ENCODE assay signal across 13 cellular contexts in genomic region chr5:150043657-150044333, GRCh38. TPM values are rescaled to one million over a fixed set of nuclear protein-coding genes. Genes with fewer than 3 reads are reported as not detected.
DNase-seq lines count a peak whose midpoint lies in the region; ATAC-seq and TF ChIP-seq lines count a peak whose summit lies in the region.
"Had no signal": no experiment of that assay in that cellular context is flagged by ENCODE, and none has a peak within 500 bp of the region (broad histone marks: within the 10 kb centered on the region; RNA-seq: fewer than 3 reads in every experiment).

No MANE protein-coding gene starts in this region.

- H3K27me3 ChIP-seq in AG04450 (ENCODE audit: control insufficient read depth, insufficient read depth, low read length) (no peaks in the 10 kb centered on the region), lung (ENCODE audit: control insufficient read depth, insufficient read depth) (no peaks in the 10 kb centered on the region), vagina (no peaks in the 10 kb centered on the region)
- H3K27me3 ChIP-seq: thyroid gland had no signal

- CTCF ChIA-PET in AG04450 (lab: Charles Lee), result no interaction called here

- H3K9me3 ChIP-seq in AG04450 (ENCODE audit: control insufficient read depth, insufficient read depth, low read length), result no peaks in the 10 kb centered on the region
- peaks cover 0 to 3% of the 10 kb centered on the region in 2 donors for H3K9me3 ChIP-seq in lung (ENCODE audit: control insufficient read depth in 2 of 2, insufficient read depth in 1 of 2, low read length in 1 of 2)
- no peaks in the 10 kb centered on the region for H3K9me3 ChIP-seq in vagina
- H3K9me3 ChIP-seq: thyroid gland had no signal

- no peak overlapping the region for H3K4me3 Mint-ChIP-seq in endothelial cell (ENCODE audit: unreplicated experiment)

- POLR2A ChIA-PET in AG04450 (lab: Yijun Ruan, JAX), result no interaction called here

- H3K4me3 ChIP-seq in AG04450 (ENCODE audit: low read depth, low read length) (no peak overlapping the region), lung (no peak overlapping the region), vagina (no peak overlapping the region)
- H3K4me3 ChIP-seq: thyroid gland had no signal

- peaks cover 6 to 16% of the 10 kb centered on the region in 2 donors for H3K36me3 Mint-ChIP-seq in activated naive CD4-positive, alpha-beta T cell treated with anti-CD3 and anti-CD28 coated beads, Interleukin-2, amount 50 U/mL, for 72 hours
- H3K36me3 Mint-ChIP-seq in endothelial cell (ENCODE audit: low read depth, unreplicated experiment), result peaks cover 45% of the 10 kb centered on the region

- TF ChIP-seq CTCF in AG04450 (IDR thresholded peaks at IDR 0.05; ENCODE audit: low read depth, low read length) (no peak), lung (IDR thresholded peaks at IDR 0.05; ENCODE audit: control extremely low read depth, extremely low read depth) (no peak), endothelial cell (IDR thresholded peaks at IDR 0.05; ENCODE audit: unreplicated experiment) (no peak), vagina (IDR thresholded peaks at IDR 0.05) (no peak)

- WGBS in lung, 2 donors, result 33 to 51% methylated on average over 4 of the region's 4 CpGs

- H3K27me3 Mint-ChIP-seq in endothelial cell (ENCODE audit: unreplicated experiment), result peaks cover 3% of the 10 kb centered on the region

- TF ChIP-seq POLR2A in vagina (IDR thresholded peaks at IDR 0.05), result no peak

- H3K4me1 Mint-ChIP-seq in endothelial cell (ENCODE audit: unreplicated experiment), result peaks cover 7% of the 10 kb centered on the region

- H3K36me3 ChIP-seq in lung (ENCODE audit: control insufficient read depth in 2 of 2, insufficient read depth in 2 of 2, low read length in 2 of 2) (peaks cover 28 to 52% of the 10 kb centered on the region in 2 donors), vagina (peaks cover 0 to 82% of the 10 kb centered on the region in 2 donors)

- no peak for ATAC-seq in activated naive CD4-positive, alpha-beta T cell treated with anti-CD3 and anti-CD28 coated beads, Interleukin-2, amount 50 U/mL, for 72 hours
- ATAC-seq in lung (ENCODE audit: insufficient read depth, low FRiP score), result peak; percentile 39
- ATAC-seq in GM18498 (IDR thresholded peaks at IDR 0.05; ENCODE audit: unreplicated experiment), result no peak
- ATAC-seq: activated CD4-positive, CD25-positive, alpha-beta regulatory T cell treated with anti-CD3 and anti-CD28 coated beads, Interleukin-2, amount 50 U/mL, for 24 hours had no signal

- DNase-seq in AG04450 (ENCODE audit: low read depth, low spot score) (no peak), HUDEP-2 (lab: John Stamatoyannopoulos, UW; ENCODE audit: unreplicated experiment in 76 of 76) (peak in 42 of 76 experiments; percentile 9 to 70 (median 28)), lung (ENCODE audit: low spot score) (no peak), endothelial cell (ENCODE audit: low spot score) (no peak), vagina (ENCODE audit: extremely low spot score in 2 of 2) (no peak), NCI-H2227 treated with DMSO at 0.1 percent for 48 hours (lab: John Stamatoyannopoulos, UW) (no peak)
- DNase-seq in activated naive CD4-positive, alpha-beta T cell treated with anti-CD3 and anti-CD28 coated beads, Interleukin-2, amount 50 U/mL, for 72 hours (ENCODE audit: low spot score in 2 of 2), result no peak
- DNase-seq: head of caudate nucleus; stimulated activated CD4-positive, alpha-beta T cell treated with anti-CD3 and anti-CD28 coated beads, Interleukin-4, amount 100 ng/mL, for 1 hour; thyroid gland had no signal

- peak overlapping the region; percentile 74 for H3K27ac ChIP-seq in AG04450 (ENCODE audit: low read depth, low read length)
- peak overlapping the region; percentile 34 to 57 for H3K27ac ChIP-seq in lung (ENCODE audit: low read depth in 1 of 2, low read length in 1 of 2)
- H3K27ac ChIP-seq in vagina, result no peak overlapping the region
- H3K27ac ChIP-seq: thyroid gland had no signal

- H3K4me1 ChIP-seq in lung (ENCODE audit: control insufficient read depth in 2 of 2, insufficient read depth in 2 of 2, low read length in 2 of 2) (peaks cover 4 to 13% of the 10 kb centered on the region in 2 donors), vagina (peaks cover 22% of the 10 kb centered on the region)
- H3K4me1 ChIP-seq: thyroid gland had no signal

- no peaks in the 10 kb centered on the region for H3K9me3 Mint-ChIP-seq in activated naive CD4-positive, alpha-beta T cell treated with anti-CD3 and anti-CD28 coated beads, Interleukin-2, amount 50 U/mL, for 72 hours
- H3K9me3 Mint-ChIP-seq in endothelial cell (ENCODE audit: unreplicated experiment), result no peaks in the 10 kb centered on the region

- intact Hi-C loops in vagina (cut with DNase I), result no loop called here

- H3K27ac Mint-ChIP-seq in activated naive CD4-positive, alpha-beta T cell treated with anti-CD3 and anti-CD28 coated beads, Interleukin-2, amount 50 U/mL, for 72 hours, result peak overlapping the region; percentile 26 to 73
- H3K27ac Mint-ChIP-seq in endothelial cell (ENCODE audit: unreplicated experiment), result no peak overlapping the region

RNA-seq across cellular contexts. Expression of gene CSF1R, which starts 42.6 kb away (rescaled TPM):
- polyA plus RNA-seq in AG04450 (2011; rRNA removed), result 0.09 and 0.12 TPM in 2 replicates
- polyA minus RNA-seq in AG04450 (2011; rRNA and poly(A)+ RNA removed), result 0.69 TPM in 1 of 2 replicates, not detected in the other
- total RNA-seq in activated naive CD4-positive, alpha-beta T cell treated with anti-CD3 and anti-CD28 coated beads, Interleukin-2, amount 50 U/mL, for 72 hours, result 1 to 10 TPM in 1 of 2 donors, not detected in 1; 5.2 TPM
- total RNA-seq in lung, result 10 to 100 TPM; 29.1 to 52.3 TPM
- 10 to 100 TPM; 13.0 to 65.0 TPM for polyA plus RNA-seq in lung
- total RNA-seq in endothelial cell (ENCODE audit: unreplicated experiment), result 2.7 TPM
- total RNA-seq in vagina, result 21.4 TPM
- polyA plus RNA-seq: neural cell had no signal

RNA-seq across cellular contexts. Expression of gene HMGXB3, which starts 43.3 kb away (rescaled TPM):
- polyA plus RNA-seq in AG04450 (2011; rRNA removed) (35.1 and 37.0 TPM in 2 replicates), lung (10 to 100 TPM; 22.3 to 22.6 TPM)
- 43.3 and 50.3 TPM in 2 replicates for polyA minus RNA-seq in AG04450 (2011; rRNA and poly(A)+ RNA removed)
- total RNA-seq in activated naive CD4-positive, alpha-beta T cell treated with anti-CD3 and anti-CD28 coated beads, Interleukin-2, amount 50 U/mL, for 72 hours, result 10 to 100 TPM; 19.9 to 40.8 TPM
- total RNA-seq in lung (10 to 100 TPM; 39.1 to 42.3 TPM), endothelial cell (ENCODE audit: unreplicated experiment) (55.7 TPM), vagina (38.3 TPM)

RNA-seq across cellular contexts. Expression of gene TIGD6, which starts 43.3 kb away (rescaled TPM):
- polyA plus RNA-seq in AG04450 (2011; rRNA removed), result 6.5 and 6.7 TPM in 2 replicates
- polyA minus RNA-seq in AG04450 (2011; rRNA and poly(A)+ RNA removed), result 7.8 and 10.2 TPM in 2 replicates
- 1 to 10 TPM; 1.9 to 3.0 TPM for total RNA-seq in activated naive CD4-positive, alpha-beta T cell treated with anti-CD3 and anti-CD28 coated beads, Interleukin-2, amount 50 U/mL, for 72 hours
- 1 to 10 TPM; 4.5 to 5.0 TPM for total RNA-seq in lung
- polyA plus RNA-seq in lung, result 1 to 10 TPM; 3.0 to 3.9 TPM
- 3.5 TPM for total RNA-seq in endothelial cell (ENCODE audit: unreplicated experiment)
- total RNA-seq in vagina, result 4.7 TPM

Comparison
In these comparisons a context has a peak if more than half of its experiments do, and no peak if none do; other contexts are left out.
1. DNase-seq: peak in HUDEP-2 (42 of 76); none in AG04450 (single experiment), activated naive CD4-positive, alpha-beta T cell treated with anti-CD3 and anti-CD28 coated beads, Interleukin-2, amount 50 U/mL, for 72 hours (0 of 2), lung (single experiment), endothelial cell (single experiment), vagina (0 of 2) and NCI-H2227 treated with DMSO at 0.1 percent for 48 hours (single experiment).